6 cellular contexts compared by ENCODE assay signal in genomic region chr14:94079891-94080605, GRCh38. TPM values are rescaled to one million over a fixed set of nuclear protein-coding genes. Genes with fewer than 3 reads are reported as not detected.
DNase-seq lines count a peak whose midpoint lies in the region; ATAC-seq lines count a peak whose summit lies in the region.

No MANE protein-coding gene starts in this region.

- peak overlapping the region; percentile 98 to 100 (median 99) for H3K27ac Mint-ChIP-seq in CD4-positive, alpha-beta memory T cell
- H3K27ac Mint-ChIP-seq in T-helper 2 cell treated with Interferon-gamma antibody and Interleukin-4, amounts not matched to agents 5 μg/mL and 100 μg/mL, for 36 hours, result peak overlapping the region; percentile 99

- H3K9me3 ChIP-seq in CD4-positive, alpha-beta memory T cell (ENCODE audit: control insufficient read depth in 1 of 2, low read length in 2 of 2), result no peaks in the 10 kb centered on the region

- H3K36me3 Mint-ChIP-seq in CD4-positive, alpha-beta memory T cell, result peaks cover 44 to 57% of the 10 kb centered on the region in 2 donors
- peaks cover 52% of the 10 kb centered on the region for H3K36me3 Mint-ChIP-seq in T-helper 2 cell treated with Interferon-gamma antibody and Interleukin-4, amounts not matched to agents 5 μg/mL and 100 μg/mL, for 36 hours (ENCODE audit: low read depth)

- H3K27me3 Mint-ChIP-seq in CD4-positive, alpha-beta memory T cell, result no peaks in the 10 kb centered on the region
- no peaks in the 10 kb centered on the region for H3K27me3 Mint-ChIP-seq in T-helper 2 cell treated with Interferon-gamma antibody and Interleukin-4, amounts not matched to agents 5 μg/mL and 100 μg/mL, for 36 hours (ENCODE audit: low read depth)

- H3K9me3 Mint-ChIP-seq in CD4-positive, alpha-beta memory T cell, result peaks cover 0 to 11% (median 5%) of the 10 kb centered on the region in 8 donors
- H3K9me3 Mint-ChIP-seq in T-helper 2 cell treated with Interferon-gamma antibody and Interleukin-4, amounts not matched to agents 5 μg/mL and 100 μg/mL, for 36 hours, result peaks cover 8% of the 10 kb centered on the region

- peak overlapping the region; percentile 86 for H3K27ac ChIP-seq in CD4-positive, alpha-beta memory T cell (ENCODE audit: low read depth, low read length)

- H3K36me3 ChIP-seq in CD4-positive, alpha-beta memory T cell (ENCODE audit: insufficient read depth, low read length), result peaks cover 22% of the 10 kb centered on the region

- H3K4me1 Mint-ChIP-seq in CD4-positive, alpha-beta memory T cell, result peaks cover 42 to 78% (median 52%) of the 10 kb centered on the region in 4 donors
- peaks cover 46% of the 10 kb centered on the region for H3K4me1 Mint-ChIP-seq in T-helper 2 cell treated with Interferon-gamma antibody and Interleukin-4, amounts not matched to agents 5 μg/mL and 100 μg/mL, for 36 hours (ENCODE audit: low read depth)

- POLR2A ChIA-PET in CD4-positive, alpha-beta memory T cell (lab: Charles Lee; ENCODE audit: partially characterized antibody), result interaction anchor here (0.7 to 2.7 kb wide), 17 partner anchors 11 to 115 kb away, joined by 3 to 17 read pairs (median 4); partner anchors contain the start of genes IFI27L2, OTUB2 and PPP4R4

- DNase-seq in CD4-positive, alpha-beta memory T cell, result peak in 3 of 5 donors; percentile 15 to 33 (median 29)
- DNase-seq in T-helper 2 cell treated with Interferon-gamma antibody and Interleukin-4, amounts not matched to agents 5 μg/mL and 100 μg/mL, for 36 hours (ENCODE audit: low spot score), result no peak
- DNase-seq in kidney glomerular epithelial cell (lab: John Stamatoyannopoulos, UW) (peak; percentile 14), SHP77 treated with DMSO at 0.1 percent for 48 hours (lab: John Stamatoyannopoulos, UW) (no peak)
- DNase-seq in activated effector memory CD4-positive, alpha-beta T cell treated with anti-CD3 and anti-CD28 coated beads, Interleukin-2, amount 50 U/mL, for 16 hours, result no peak

- H3K4me3 ChIP-seq in CD4-positive, alpha-beta memory T cell (ENCODE audit: low read length in 2 of 2), result peak overlapping the region; percentile 92 to 98

- peaks cover 57% of the 10 kb centered on the region for H3K4me1 ChIP-seq in CD4-positive, alpha-beta memory T cell (ENCODE audit: insufficient read depth, low read length)

- H3K27me3 ChIP-seq in CD4-positive, alpha-beta memory T cell (ENCODE audit: insufficient read depth, low read length), result no peaks in the 10 kb centered on the region

- ATAC-seq in GM19351 (IDR thresholded peaks at IDR 0.05; ENCODE audit: unreplicated experiment), result no peak

- peak overlapping the region; percentile 99 to 100 (median 99) for H3K4me3 Mint-ChIP-seq in CD4-positive, alpha-beta memory T cell
- peak overlapping the region; percentile 97 for H3K4me3 Mint-ChIP-seq in T-helper 2 cell treated with Interferon-gamma antibody and Interleukin-4, amounts not matched to agents 5 μg/mL and 100 μg/mL, for 36 hours

- CTCF ChIA-PET in CD4-positive, alpha-beta memory T cell (lab: Charles Lee; ENCODE audit: partially characterized antibody), result interaction anchor here (1.0 to 4.9 kb wide), 8 partner anchors 27 to 128 kb away, joined by 3 to 29 read pairs (median 6); partner anchors contain the start of gene IFI27L2

- intact Hi-C loops in CD4-positive, alpha-beta memory T cell (cut with micrococcal nuclease), result loop anchor here (2.0 kb wide), 4 partner anchors 53 to 109 kb away; partner anchors contain the start of gene OTUB2

RNA-seq across cellular contexts. Expression of gene DDX24, which starts 1.0 kb away (rescaled TPM):
- 100 to 1,000 TPM; 313 to 322 TPM for total RNA-seq in CD4-positive, alpha-beta memory T cell
- 100 to 1,000 TPM; 135 to 307 TPM for polyA plus RNA-seq in CD4-positive, alpha-beta memory T cell

RNA-seq across cellular contexts. Expression of gene IFI27L1, which starts 1.1 kb away (rescaled TPM):
- 1 to 10 TPM; 7.4 to 7.9 TPM for total RNA-seq in CD4-positive, alpha-beta memory T cell
- polyA plus RNA-seq in CD4-positive, alpha-beta memory T cell, result 1 to 10 TPM; 6.3 to 8.5 TPM

RNA-seq across cellular contexts. Expression of gene IFI27, which starts 30.5 kb away (rescaled TPM):
- total RNA-seq in CD4-positive, alpha-beta memory T cell, result 1 to 10 TPM in 1 of 2 experiments, under 1 TPM in 1; 0.87 to 1.5 TPM
- polyA plus RNA-seq in CD4-positive, alpha-beta memory T cell, result 10 to 100 TPM; 15.9 to 24.0 TPM

RNA-seq across cellular contexts. Expression of gene IFI27L2, which starts 49.4 kb away (rescaled TPM):
- 10 to 100 TPM; 34.0 to 38.2 TPM for total RNA-seq in CD4-positive, alpha-beta memory T cell
- 10 to 100 TPM; 61.4 to 87.9 TPM for polyA plus RNA-seq in CD4-positive, alpha-beta memory T cell

RNA-seq across cellular contexts. Expression of gene OTUB2, which starts 53.9 kb away (rescaled TPM):
- total RNA-seq in CD4-positive, alpha-beta memory T cell, result under 1 TPM; 0.42 to 0.67 TPM
- polyA plus RNA-seq in CD4-positive, alpha-beta memory T cell, result 1 to 10 TPM in 1 of 2 donors, under 1 TPM in 1; 0.19 to 1.1 TPM

Comparison
In these comparisons a context has a peak if more than half of its experiments do, and no peak if none do; other contexts are left out.
1. DNase-seq: peak in CD4-positive, alpha-beta memory T cell (3 of 5) and kidney glomerular epithelial cell (single experiment); none in T-helper 2 cell treated with Interferon-gamma antibody and Interleukin-4, amounts not matched to agents 5 μg/mL and 100 μg/mL, for 36 hours (single experiment), SHP77 treated with DMSO at 0.1 percent for 48 hours (single experiment) and activated effector memory CD4-positive, alpha-beta T cell treated with anti-CD3 and anti-CD28 coated beads, Interleukin-2, amount 50 U/mL, for 16 hours (single experiment).